2 cellular contexts compared by ENCODE assay signal in the genomic region with DNA sequence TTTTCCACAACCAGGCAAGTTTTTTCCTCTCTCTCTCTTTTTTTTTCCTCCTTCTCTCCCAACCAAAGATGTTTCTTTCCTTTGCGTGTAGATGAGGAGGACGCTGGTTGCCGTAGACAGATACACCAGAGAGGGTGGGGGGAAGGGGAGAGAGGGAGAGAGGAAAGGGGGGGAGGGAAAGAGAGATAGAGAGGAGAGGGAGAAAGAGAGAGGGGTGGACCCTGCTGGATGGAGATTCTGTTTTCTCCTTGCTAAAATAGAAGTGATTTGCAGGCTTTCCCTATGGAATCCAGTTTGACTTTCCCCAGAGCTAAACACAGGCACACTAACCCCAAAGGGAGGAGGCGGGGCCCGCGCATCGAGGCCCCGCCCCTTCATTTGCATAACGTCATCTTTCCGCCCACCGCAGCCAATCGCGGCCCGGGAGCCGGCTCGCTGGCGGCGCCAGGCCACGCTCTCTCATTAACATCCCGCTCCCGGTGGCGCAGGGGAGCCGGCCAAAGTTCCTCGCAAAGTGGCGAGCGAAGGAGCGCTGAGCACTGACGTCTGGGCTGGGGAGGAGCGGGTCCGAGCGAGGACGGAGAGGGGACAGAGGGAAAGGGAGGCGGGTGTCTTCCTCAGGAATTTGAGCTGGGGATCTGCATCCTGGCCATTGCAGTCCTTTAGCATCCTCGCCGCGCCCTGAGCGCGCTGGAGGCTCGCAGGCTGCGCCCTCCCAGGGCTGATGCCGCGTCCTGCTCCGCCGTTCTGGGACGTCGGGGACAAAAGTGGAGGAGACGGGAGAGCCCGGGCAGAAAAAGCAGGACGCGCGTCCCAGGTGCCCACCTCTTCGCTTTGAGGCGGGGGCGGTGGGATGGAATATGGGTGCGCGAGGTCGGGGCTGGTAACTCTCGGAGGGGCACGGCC.
TF ChIP-seq lines count a peak whose summit lies in the region.

No MANE protein-coding gene starts in this region.

TF ChIP-seq in HEK293, 187 proteins besides CTCF, POLR2A, EP300 and RAD21 (continued from another document and continues in another):
- TF ChIP-seq, protein P1, sequence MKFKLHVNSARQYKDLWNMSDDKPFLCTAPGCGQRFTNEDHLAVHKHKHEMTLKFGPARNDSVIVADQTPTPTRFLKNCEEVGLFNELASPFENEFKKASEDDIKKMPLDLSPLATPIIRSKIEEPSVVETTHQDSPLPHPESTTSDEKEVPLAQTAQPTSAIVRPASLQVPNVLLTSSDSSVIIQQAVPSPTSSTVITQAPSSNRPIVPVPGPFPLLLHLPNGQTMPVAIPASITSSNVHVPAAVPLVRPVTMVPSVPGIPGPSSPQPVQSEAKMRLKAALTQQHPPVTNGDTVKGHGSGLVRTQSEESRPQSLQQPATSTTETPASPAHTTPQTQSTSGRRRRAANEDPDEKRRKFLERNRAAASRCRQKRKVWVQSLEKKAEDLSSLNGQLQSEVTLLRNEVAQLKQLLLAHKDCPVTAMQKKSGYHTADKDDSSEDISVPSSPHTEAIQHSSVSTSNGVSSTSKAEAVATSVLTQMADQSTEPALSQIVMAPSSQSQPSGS (tag by site-specific recombination; IDR thresholded peaks at IDR 0.05; ENCODE audit: low read depth): peak; percentile 98
- no peak for TF ChIP-seq ZNF24 (tag by site-specific recombination; IDR thresholded peaks at IDR 0.05)
- TF ChIP-seq ZNF510 (tag by site-specific recombination; IDR thresholded peaks at IDR 0.05; ENCODE audit: insufficient replicate concordance): no peak
- TF ChIP-seq ZNF132 (tag by site-specific recombination; IDR thresholded peaks at IDR 0.05; ENCODE audit: borderline replicate concordance): no peak
- TF ChIP-seq ZEB2 (tag by site-specific recombination; IDR thresholded peaks at IDR 0.05): 0 out of 2 replicates have a peak, but pooled peaks have one; percentile 70
- TF ChIP-seq ZNF521 (tag by site-specific recombination; IDR thresholded peaks at IDR 0.05): no peak
- TF ChIP-seq GLIS1 (tag by site-specific recombination; IDR thresholded peaks at IDR 0.05): peak; percentile 73
- no peak for TF ChIP-seq HOXA7 (CRISPR knock-in tag; IDR thresholded peaks at IDR 0.05; ENCODE audit: borderline replicate concordance)
- 0 out of 2 replicates have a peak, but pooled peaks have one; percentile 28 for TF ChIP-seq ZSCAN30 (tag by site-specific recombination; IDR thresholded peaks at IDR 0.05)
- TF ChIP-seq ZNF239 (tag by site-specific recombination; IDR thresholded peaks at IDR 0.05): no peak
- peak; percentile 91 for TF ChIP-seq GLIS2 (tag by site-specific recombination; IDR thresholded peaks at IDR 0.05)
- TF ChIP-seq ZNF747 (tag by site-specific recombination; IDR thresholded peaks at IDR 0.05): no peak
- TF ChIP-seq ZNF76 (tag by site-specific recombination; IDR thresholded peaks at IDR 0.05; ENCODE audit: borderline replicate concordance, low read depth): 0 out of 2 replicates have a peak, but pooled peaks have one; percentile 29
- TF ChIP-seq, protein P2, sequence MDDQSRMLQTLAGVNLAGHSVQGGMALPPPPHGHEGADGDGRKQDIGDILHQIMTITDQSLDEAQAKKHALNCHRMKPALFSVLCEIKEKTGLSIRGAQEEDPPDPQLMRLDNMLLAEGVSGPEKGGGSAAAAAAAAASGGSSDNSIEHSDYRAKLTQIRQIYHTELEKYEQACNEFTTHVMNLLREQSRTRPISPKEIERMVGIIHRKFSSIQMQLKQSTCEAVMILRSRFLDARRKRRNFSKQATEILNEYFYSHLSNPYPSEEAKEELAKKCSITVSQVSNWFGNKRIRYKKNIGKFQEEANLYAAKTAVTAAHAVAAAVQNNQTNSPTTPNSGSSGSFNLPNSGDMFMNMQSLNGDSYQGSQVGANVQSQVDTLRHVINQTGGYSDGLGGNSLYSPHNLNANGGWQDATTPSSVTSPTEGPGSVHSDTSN (CRISPR knock-in tag; IDR thresholded peaks at IDR 0.05): 0 out of 2 replicates have a peak, but pooled peaks have one; percentile 35
- no peak for TF ChIP-seq OVOL3 (tag by site-specific recombination; IDR thresholded peaks at IDR 0.05)
- TF ChIP-seq KLF9 (tag by site-specific recombination; IDR thresholded peaks at IDR 0.05; ENCODE audit: low read depth): peak; percentile 39; the same call in 1 of the 2 replicates
- no peak for TF ChIP-seq ZNF530 (tag by site-specific recombination; IDR thresholded peaks at IDR 0.05; ENCODE audit: low read depth)
- 0 out of 2 replicates have a peak, but pooled peaks have one; percentile 1 for TF ChIP-seq ZNF335 (tag by site-specific recombination; conservative IDR thresholded peaks at IDR 0.05)
- no peak for TF ChIP-seq KLF16 (tag by site-specific recombination; IDR thresholded peaks at IDR 0.05)
- TF ChIP-seq ZNF529 (tag by site-specific recombination; IDR thresholded peaks at IDR 0.05; ENCODE audit: insufficient replicate concordance): no peak
- no peak for TF ChIP-seq FEZF1 (tag by site-specific recombination; IDR thresholded peaks at IDR 0.05)
- TF ChIP-seq, protein P3, sequence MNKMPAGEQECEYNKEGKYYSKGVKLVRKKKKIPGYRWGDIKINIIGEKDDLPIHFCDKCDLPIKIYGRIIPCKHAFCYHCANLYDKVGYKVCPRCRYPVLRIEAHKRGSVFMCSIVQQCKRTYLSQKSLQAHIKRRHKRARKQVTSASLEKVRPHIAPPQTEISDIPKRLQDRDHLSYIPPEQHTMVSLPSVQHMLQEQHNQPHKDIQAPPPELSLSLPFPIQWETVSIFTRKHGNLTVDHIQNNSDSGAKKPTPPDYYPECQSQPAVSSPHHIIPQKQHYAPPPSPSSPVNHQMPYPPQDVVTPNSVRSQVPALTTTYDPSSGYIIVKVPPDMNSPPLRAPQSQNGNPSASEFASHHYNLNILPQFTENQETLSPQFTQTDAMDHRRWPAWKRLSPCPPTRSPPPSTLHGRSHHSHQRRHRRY (tag by site-specific recombination; IDR thresholded peaks at IDR 0.05): no peak
- 0 out of 2 replicates have a peak, but pooled peaks have one; percentile 22 for TF ChIP-seq WT1 (tag by site-specific recombination; IDR thresholded peaks at IDR 0.05)
- peak; percentile 99 for TF ChIP-seq ZBTB48 (tag by site-specific recombination; IDR thresholded peaks at IDR 0.05)
- TF ChIP-seq, protein P4, sequence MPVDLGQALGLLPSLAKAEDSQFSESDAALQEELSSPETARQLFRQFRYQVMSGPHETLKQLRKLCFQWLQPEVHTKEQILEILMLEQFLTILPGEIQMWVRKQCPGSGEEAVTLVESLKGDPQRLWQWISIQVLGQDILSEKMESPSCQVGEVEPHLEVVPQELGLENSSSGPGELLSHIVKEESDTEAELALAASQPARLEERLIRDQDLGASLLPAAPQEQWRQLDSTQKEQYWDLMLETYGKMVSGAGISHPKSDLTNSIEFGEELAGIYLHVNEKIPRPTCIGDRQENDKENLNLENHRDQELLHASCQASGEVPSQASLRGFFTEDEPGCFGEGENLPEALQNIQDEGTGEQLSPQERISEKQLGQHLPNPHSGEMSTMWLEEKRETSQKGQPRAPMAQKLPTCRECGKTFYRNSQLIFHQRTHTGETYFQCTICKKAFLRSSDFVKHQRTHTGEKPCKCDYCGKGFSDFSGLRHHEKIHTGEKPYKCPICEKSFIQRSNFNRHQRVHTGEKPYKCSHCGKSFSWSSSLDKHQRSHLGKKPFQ (tag by site-specific recombination; IDR thresholded peaks at IDR 0.05): no peak; the same call in 1 of the 2 replicates
- TF ChIP-seq ZNF391 (tag by site-specific recombination; IDR thresholded peaks at IDR 0.05; ENCODE audit: borderline replicate concordance, low read depth): peak; percentile 50; the same call in 1 of the 2 replicates
- no peak for TF ChIP-seq OSR2 (tag by site-specific recombination; IDR thresholded peaks at IDR 0.05)
- TF ChIP-seq ZNF16 (tag by site-specific recombination; IDR thresholded peaks at IDR 0.05; ENCODE audit: low read depth): no peak
- TF ChIP-seq SP7 (tag by site-specific recombination; IDR thresholded peaks at IDR 0.05): peak; percentile 50
- TF ChIP-seq KLF8 (tag by site-specific recombination; IDR thresholded peaks at IDR 0.05): 0 out of 2 replicates have a peak, but pooled peaks have one; percentile 37

TF ChIP-seq in GM12878, 131 proteins besides CTCF, POLR2A, EP300 and RAD21 (continued from another document and continues in another):
- TF ChIP-seq, protein P5, sequence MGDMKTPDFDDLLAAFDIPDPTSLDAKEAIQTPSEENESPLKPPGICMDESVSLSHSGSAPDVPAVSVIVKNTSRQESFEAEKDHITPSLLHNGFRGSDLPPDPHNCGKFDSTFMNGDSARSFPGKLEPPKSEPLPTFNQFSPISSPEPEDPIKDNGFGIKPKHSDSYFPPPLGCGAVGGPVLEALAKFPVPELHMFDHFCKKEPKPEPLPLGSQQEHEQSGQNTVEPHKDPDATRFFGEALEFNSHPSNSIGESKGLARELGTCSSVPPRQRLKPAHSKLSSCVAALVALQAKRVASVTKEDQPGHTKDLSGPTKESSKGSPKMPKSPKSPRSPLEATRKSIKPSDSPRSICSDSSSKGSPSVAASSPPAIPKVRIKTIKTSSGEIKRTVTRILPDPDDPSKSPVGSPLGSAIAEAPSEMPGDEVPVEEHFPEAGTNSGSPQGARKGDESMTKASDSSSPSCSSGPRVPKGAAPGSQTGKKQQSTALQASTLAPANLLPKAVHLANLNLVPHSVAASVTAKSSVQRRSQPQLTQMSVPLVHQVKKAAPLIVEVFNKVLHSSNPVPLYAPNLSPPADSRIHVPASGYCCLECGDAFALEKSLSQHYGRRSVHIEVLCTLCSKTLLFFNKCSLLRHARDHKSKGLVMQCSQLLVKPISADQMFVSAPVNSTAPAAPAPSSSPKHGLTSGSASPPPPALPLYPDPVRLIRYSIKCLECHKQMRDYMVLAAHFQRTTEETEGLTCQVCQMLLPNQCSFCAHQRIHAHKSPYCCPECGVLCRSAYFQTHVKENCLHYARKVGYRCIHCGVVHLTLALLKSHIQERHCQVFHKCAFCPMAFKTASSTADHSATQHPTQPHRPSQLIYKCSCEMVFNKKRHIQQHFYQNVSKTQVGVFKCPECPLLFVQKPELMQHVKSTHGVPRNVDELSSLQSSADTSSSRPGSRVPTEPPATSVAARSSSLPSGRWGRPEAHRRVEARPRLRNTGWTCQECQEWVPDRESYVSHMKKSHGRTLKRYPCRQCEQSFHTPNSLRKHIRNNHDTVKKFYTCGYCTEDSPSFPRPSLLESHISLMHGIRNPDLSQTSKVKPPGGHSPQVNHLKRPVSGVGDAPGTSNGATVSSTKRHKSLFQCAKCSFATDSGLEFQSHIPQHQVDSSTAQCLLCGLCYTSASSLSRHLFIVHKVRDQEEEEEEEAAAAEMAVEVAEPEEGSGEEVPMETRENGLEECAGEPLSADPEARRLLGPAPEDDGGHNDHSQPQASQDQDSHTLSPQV (IDR thresholded peaks at IDR 0.05): no peak
- TF ChIP-seq TCF3 (IDR thresholded peaks at IDR 0.05; ENCODE audit: borderline replicate concordance, insufficient read depth, low read depth, low read length): 0 out of 2 replicates have a peak, but pooled peaks have one; percentile 26
- TF ChIP-seq, protein P6, sequence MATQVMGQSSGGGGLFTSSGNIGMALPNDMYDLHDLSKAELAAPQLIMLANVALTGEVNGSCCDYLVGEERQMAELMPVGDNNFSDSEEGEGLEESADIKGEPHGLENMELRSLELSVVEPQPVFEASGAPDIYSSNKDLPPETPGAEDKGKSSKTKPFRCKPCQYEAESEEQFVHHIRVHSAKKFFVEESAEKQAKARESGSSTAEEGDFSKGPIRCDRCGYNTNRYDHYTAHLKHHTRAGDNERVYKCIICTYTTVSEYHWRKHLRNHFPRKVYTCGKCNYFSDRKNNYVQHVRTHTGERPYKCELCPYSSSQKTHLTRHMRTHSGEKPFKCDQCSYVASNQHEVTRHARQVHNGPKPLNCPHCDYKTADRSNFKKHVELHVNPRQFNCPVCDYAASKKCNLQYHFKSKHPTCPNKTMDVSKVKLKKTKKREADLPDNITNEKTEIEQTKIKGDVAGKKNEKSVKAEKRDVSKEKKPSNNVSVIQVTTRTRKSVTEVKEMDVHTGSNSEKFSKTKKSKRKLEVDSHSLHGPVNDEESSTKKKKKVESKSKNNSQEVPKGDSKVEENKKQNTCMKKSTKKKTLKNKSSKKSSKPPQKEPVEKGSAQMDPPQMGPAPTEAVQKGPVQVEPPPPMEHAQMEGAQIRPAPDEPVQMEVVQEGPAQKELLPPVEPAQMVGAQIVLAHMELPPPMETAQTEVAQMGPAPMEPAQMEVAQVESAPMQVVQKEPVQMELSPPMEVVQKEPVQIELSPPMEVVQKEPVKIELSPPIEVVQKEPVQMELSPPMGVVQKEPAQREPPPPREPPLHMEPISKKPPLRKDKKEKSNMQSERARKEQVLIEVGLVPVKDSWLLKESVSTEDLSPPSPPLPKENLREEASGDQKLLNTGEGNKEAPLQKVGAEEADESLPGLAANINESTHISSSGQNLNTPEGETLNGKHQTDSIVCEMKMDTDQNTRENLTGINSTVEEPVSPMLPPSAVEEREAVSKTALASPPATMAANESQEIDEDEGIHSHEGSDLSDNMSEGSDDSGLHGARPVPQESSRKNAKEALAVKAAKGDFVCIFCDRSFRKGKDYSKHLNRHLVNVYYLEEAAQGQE (IDR thresholded peaks at IDR 0.05; ENCODE audit: low read depth, low read length): peak; percentile 45; the same call in 1 of the 2 replicates
- TF ChIP-seq, protein P1 (IDR thresholded peaks at IDR 0.05; ENCODE audit: low read length): 0 out of 2 replicates have a peak, but pooled peaks have one; percentile 9
- TF ChIP-seq RFX5 (IDR thresholded peaks at IDR 0.05; ENCODE audit: low read depth, low read length): peak; percentile 39; the same call in 1 of the 2 replicates
- peak; percentile 44; the same call in 1 of the 2 replicates for TF ChIP-seq MTA2 (IDR thresholded peaks at IDR 0.05; ENCODE audit: low read depth)
- no peak for TF ChIP-seq CREM (IDR thresholded peaks at IDR 0.05; ENCODE audit: low read depth)
- peak; percentile 49 for TF ChIP-seq SMAD1 (IDR thresholded peaks at IDR 0.05; ENCODE audit: low read depth, partially characterized antibody)
- TF ChIP-seq ATF7 (IDR thresholded peaks at IDR 0.05; ENCODE audit: low read depth): peak; percentile 96
- TF ChIP-seq EED (IDR thresholded peaks at IDR 0.05; ENCODE audit: low read depth): no peak; the same call in 1 of the 2 replicates
- TF ChIP-seq LARP7 (IDR thresholded peaks at IDR 0.05): peak; percentile 78
- TF ChIP-seq, protein P7, sequence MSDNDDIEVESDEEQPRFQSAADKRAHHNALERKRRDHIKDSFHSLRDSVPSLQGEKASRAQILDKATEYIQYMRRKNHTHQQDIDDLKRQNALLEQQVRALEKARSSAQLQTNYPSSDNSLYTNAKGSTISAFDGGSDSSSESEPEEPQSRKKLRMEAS (IDR thresholded peaks at IDR 0.05; ENCODE audit: low read depth, low read length): no peak
- TF ChIP-seq, protein P8, sequence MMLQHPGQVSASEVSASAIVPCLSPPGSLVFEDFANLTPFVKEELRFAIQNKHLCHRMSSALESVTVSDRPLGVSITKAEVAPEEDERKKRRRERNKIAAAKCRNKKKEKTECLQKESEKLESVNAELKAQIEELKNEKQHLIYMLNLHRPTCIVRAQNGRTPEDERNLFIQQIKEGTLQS (IDR thresholded peaks at IDR 0.05; ENCODE audit: borderline replicate concordance, extremely low read depth, low read depth, low read length): no peak
- no peak for TF ChIP-seq RELA (IDR thresholded peaks at IDR 0.05; ENCODE audit: borderline replicate concordance, partially characterized antibody)
- peak; percentile 94 for TF ChIP-seq PML (IDR thresholded peaks at IDR 0.05; ENCODE audit: low read length)
